ENCODE assay signal across 1 cellular context in genomic region chr7:22082886-22083710, GRCh38.
TF ChIP-seq lines count a peak whose summit lies in the region.

No MANE protein-coding gene starts in this region.

TF ChIP-seq in K562, 482 proteins besides CTCF, POLR2A, EP300 and RAD21 (continued from another document and continues in another):
- TF ChIP-seq REST (CRISPR knock-in tag; IDR thresholded peaks at IDR 0.05; ENCODE audit: low read depth) (0 out of 2 replicates have a peak, but pooled peaks have one; percentile 24), CTBP1 (IDR thresholded peaks at IDR 0.05; ENCODE audit: borderline replicate concordance) (peak; percentile 61; the same call in 1 of the 2 replicates), DEAF1 (CRISPR knock-in tag; IDR thresholded peaks at IDR 0.05) (peak; percentile 48; the same call in 1 of the 2 replicates), NONO (IDR thresholded peaks at IDR 0.05; ENCODE audit: low read depth in 2 of 2, low read length in 1 of 2) (0 out of 4 replicates have a peak, but pooled peaks of 1 of the 2 experiments have one; percentile 46), PHF8 (IDR thresholded peaks at IDR 0.05; ENCODE audit: borderline replicate concordance, low read length) (peak; percentile 37; the same call in 1 of the 2 replicates), ZBTB17 (CRISPR knock-in tag; IDR thresholded peaks at IDR 0.05) (0 out of 2 replicates have a peak, but pooled peaks have one; percentile 45), FIP1L1 (IDR thresholded peaks at IDR 0.05; ENCODE audit: low read depth, low read length, poor library complexity, severe bottlenecking) (peak; percentile 34), MAZ (CRISPR knock-in tag; conservative IDR thresholded peaks at IDR 0.05 in 1 of 2, IDR thresholded peaks at IDR 0.05 in 1 of 2) (peak; percentile 93 to 97), RBBP5 (IDR thresholded peaks at IDR 0.05; ENCODE audit: borderline replicate concordance, insufficient read depth, low read length, poor library complexity, severe bottlenecking) (peak; percentile 39), CCNT2 (IDR thresholded peaks at IDR 0.05; ENCODE audit: borderline replicate concordance, extremely low read depth, insufficient read length, low read depth, low read length) (peak; percentile 35), OTX1 (CRISPR knock-in tag; IDR thresholded peaks at IDR 0.05) (no peak), RBFOX2 (IDR thresholded peaks at IDR 0.05; ENCODE audit: low read depth, low read length) (peak; percentile 24; the same call in 1 of the 2 replicates), ZNF766 (CRISPR knock-in tag; conservative IDR thresholded peaks at IDR 0.05) (0 out of 2 replicates have a peak, but pooled peaks have one; percentile 65), ESRRA (IDR thresholded peaks at IDR 0.05; ENCODE audit: borderline replicate concordance, low read depth) (peak; percentile 35; the same call in 1 of the 2 replicates), TAF7 (tag; IDR thresholded peaks at IDR 0.05) (0 out of 2 replicates have a peak, but pooled peaks have one; percentile 24), STAG1 (CRISPR knock-in tag; IDR thresholded peaks at IDR 0.05; ENCODE audit: borderline replicate concordance) (peak; percentile 93), CREM (IDR thresholded peaks at IDR 0.05; ENCODE audit: low read depth) (0 out of 2 replicates have a peak, but pooled peaks have one; percentile 23), ATF1 (CRISPR knock-in tag; IDR thresholded peaks at IDR 0.05) (no peak), ATF1 (tag; IDR thresholded peaks at IDR 0.05) (peak; percentile 45; the same call in 1 of the 2 replicates), RB1 (IDR thresholded peaks at IDR 0.05; ENCODE audit: low read depth) (peak; percentile 86), SMAD4 (CRISPR knock-in tag; conservative IDR thresholded peaks at IDR 0.05) (peak; percentile 74), SMC3 (conservative IDR thresholded peaks at IDR 0.05; ENCODE audit: insufficient read depth, low read depth, low read length) (peak; percentile 57), ZNF224 (CRISPR knock-in tag; IDR thresholded peaks at IDR 0.05) (no peak), RBM22 (IDR thresholded peaks at IDR 0.05; ENCODE audit: low read depth, low read length, poor library complexity, severe bottlenecking) (no peak), POLR3A (IDR thresholded peaks at IDR 0.05; ENCODE audit: borderline replicate concordance, extremely low read depth, insufficient read depth, insufficient read length) (no peak), JUND (IDR thresholded peaks at IDR 0.05; ENCODE audit: borderline replicate concordance, low read depth, low read length) (peak; percentile 15; the same call in 1 of the 2 replicates), JUND (tag; IDR thresholded peaks at IDR 0.05; ENCODE audit: borderline replicate concordance, low read depth, low read length) (no peak), ZNF764 (CRISPR knock-in tag; IDR thresholded peaks at IDR 0.05; ENCODE audit: low read depth) (peak; percentile 98), NRF1 (conservative IDR thresholded peaks at IDR 0.05 in 1 of 2, IDR thresholded peaks at IDR 0.05 in 1 of 2) (peak; percentile 10 to 29; a peak in 1 of 4 replicates), ZNF507 (tag; conservative IDR thresholded peaks at IDR 0.05) (no peak), KDM5B (IDR thresholded peaks at IDR 0.05; ENCODE audit: insufficient replicate concordance, low read depth, low read length) (peak; percentile 44), EHMT2 (IDR thresholded peaks at IDR 0.05) (no peak), MED1 (CRISPR knock-in tag; IDR thresholded peaks at IDR 0.05; ENCODE audit: borderline replicate concordance) (no peak), YY1 (IDR thresholded peaks at IDR 0.05; ENCODE audit: borderline replicate concordance in 1 of 3, control insufficient read depth in 1 of 3, extremely low read depth in 1 of 3, insufficient read depth in 3 of 3, insufficient read length in 1 of 3, insufficient replicate concordance in 2 of 3, low read depth in 1 of 3, low read length in 2 of 3) (peak in 1 of 3 experiments; percentile 30), ZBTB7A (IDR thresholded peaks at IDR 0.05; ENCODE audit: borderline replicate concordance, control insufficient read depth, low read depth, low read length) (peak; percentile 75; the same call in 1 of the 2 replicates), BHLHE40 (IDR thresholded peaks at IDR 0.05; ENCODE audit: low read length) (peak; percentile 72), ATF7 (IDR thresholded peaks at IDR 0.05) (peak; percentile 49; the same call in 1 of the 2 replicates), NR2C2 (CRISPR knock-in tag; IDR thresholded peaks at IDR 0.05) (no peak), NR2C2 (tag; IDR thresholded peaks at IDR 0.05) (0 out of 2 replicates have a peak, but pooled peaks have one; percentile 12)
- TF ChIP-seq, protein P1, sequence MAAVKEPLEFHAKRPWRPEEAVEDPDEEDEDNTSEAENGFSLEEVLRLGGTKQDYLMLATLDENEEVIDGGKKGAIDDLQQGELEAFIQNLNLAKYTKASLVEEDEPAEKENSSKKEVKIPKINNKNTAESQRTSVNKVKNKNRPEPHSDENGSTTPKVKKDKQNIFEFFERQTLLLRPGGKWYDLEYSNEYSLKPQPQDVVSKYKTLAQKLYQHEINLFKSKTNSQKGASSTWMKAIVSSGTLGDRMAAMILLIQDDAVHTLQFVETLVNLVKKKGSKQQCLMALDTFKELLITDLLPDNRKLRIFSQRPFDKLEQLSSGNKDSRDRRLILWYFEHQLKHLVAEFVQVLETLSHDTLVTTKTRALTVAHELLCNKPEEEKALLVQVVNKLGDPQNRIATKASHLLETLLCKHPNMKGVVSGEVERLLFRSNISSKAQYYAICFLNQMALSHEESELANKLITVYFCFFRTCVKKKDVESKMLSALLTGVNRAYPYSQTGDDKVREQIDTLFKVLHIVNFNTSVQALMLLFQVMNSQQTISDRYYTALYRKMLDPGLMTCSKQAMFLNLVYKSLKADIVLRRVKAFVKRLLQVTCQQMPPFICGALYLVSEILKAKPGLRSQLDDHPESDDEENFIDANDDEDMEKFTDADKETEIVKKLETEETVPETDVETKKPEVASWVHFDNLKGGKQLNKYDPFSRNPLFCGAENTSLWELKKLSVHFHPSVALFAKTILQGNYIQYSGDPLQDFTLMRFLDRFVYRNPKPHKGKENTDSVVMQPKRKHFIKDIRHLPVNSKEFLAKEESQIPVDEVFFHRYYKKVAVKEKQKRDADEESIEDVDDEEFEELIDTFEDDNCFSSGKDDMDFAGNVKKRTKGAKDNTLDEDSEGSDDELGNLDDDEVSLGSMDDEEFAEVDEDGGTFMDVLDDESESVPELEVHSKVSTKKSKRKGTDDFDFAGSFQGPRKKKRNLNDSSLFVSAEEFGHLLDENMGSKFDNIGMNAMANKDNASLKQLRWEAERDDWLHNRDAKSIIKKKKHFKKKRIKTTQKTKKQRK (IDR thresholded peaks at IDR 0.05; ENCODE audit: borderline replicate concordance, low read depth, low read length): no peak
- TF ChIP-seq, protein P2, sequence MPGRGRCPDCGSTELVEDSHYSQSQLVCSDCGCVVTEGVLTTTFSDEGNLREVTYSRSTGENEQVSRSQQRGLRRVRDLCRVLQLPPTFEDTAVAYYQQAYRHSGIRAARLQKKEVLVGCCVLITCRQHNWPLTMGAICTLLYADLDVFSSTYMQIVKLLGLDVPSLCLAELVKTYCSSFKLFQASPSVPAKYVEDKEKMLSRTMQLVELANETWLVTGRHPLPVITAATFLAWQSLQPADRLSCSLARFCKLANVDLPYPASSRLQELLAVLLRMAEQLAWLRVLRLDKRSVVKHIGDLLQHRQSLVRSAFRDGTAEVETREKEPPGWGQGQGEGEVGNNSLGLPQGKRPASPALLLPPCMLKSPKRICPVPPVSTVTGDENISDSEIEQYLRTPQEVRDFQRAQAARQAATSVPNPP (IDR thresholded peaks at IDR 0.05; ENCODE audit: borderline replicate concordance, insufficient read depth, insufficient read length): no peak
- TF ChIP-seq, protein P3, sequence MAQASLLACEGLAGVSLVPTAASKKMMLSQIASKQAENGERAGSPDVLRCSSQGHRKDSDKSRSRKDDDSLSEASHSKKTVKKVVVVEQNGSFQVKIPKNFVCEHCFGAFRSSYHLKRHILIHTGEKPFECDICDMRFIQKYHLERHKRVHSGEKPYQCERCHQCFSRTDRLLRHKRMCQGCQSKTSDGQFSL (CRISPR knock-in tag; IDR thresholded peaks at IDR 0.05): peak; percentile 81
- TF ChIP-seq, protein P3 (tag; IDR thresholded peaks at IDR 0.05): no peak
- TF ChIP-seq, protein P4, sequence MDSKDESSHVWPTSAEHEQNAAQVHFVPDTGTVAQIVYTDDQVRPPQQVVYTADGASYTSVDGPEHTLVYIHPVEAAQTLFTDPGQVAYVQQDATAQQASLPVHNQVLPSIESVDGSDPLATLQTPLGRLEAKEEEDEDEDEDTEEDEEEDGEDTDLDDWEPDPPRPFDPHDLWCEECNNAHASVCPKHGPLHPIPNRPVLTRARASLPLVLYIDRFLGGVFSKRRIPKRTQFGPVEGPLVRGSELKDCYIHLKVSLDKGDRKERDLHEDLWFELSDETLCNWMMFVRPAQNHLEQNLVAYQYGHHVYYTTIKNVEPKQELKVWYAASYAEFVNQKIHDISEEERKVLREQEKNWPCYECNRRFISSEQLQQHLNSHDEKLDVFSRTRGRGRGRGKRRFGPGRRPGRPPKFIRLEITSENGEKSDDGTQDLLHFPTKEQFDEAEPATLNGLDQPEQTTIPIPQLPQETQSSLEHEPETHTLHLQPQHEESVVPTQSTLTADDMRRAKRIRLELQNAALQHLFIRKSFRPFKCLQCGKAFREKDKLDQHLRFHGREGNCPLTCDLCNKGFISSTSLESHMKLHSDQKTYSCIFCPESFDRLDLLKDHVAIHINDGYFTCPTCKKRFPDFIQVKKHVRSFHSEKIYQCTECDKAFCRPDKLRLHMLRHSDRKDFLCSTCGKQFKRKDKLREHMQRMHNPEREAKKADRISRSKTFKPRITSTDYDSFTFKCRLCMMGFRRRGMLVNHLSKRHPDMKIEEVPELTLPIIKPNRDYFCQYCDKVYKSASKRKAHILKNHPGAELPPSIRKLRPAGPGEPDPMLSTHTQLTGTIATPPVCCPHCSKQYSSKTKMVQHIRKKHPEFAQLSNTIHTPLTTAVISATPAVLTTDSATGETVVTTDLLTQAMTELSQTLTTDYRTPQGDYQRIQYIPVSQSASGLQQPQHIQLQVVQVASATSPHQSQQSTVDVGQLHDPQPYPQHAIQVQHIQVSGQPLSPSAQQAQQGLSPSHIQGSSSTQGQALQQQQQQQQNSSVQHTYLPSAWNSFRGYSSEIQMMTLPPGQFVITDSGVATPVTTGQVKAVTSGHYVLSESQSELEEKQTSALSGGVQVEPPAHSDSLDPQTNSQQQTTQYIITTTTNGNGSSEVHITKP (IDR thresholded peaks at IDR 0.05; ENCODE audit: partially characterized antibody): peak; percentile 85
- TF ChIP-seq, protein P5, sequence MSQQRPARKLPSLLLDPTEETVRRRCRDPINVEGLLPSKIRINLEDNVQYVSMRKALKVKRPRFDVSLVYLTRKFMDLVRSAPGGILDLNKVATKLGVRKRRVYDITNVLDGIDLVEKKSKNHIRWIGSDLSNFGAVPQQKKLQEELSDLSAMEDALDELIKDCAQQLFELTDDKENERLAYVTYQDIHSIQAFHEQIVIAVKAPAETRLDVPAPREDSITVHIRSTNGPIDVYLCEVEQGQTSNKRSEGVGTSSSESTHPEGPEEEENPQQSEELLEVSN (IDR thresholded peaks at IDR 0.05; ENCODE audit: borderline replicate concordance in 1 of 2, extremely low read depth in 1 of 2, insufficient read depth in 1 of 2, insufficient read length in 1 of 2, low read depth in 1 of 2, low read length in 1 of 2, poor library complexity in 1 of 2, severe bottlenecking in 1 of 2): peak in 1 of 2 experiments; percentile 14
- TF ChIP-seq, protein P6, sequence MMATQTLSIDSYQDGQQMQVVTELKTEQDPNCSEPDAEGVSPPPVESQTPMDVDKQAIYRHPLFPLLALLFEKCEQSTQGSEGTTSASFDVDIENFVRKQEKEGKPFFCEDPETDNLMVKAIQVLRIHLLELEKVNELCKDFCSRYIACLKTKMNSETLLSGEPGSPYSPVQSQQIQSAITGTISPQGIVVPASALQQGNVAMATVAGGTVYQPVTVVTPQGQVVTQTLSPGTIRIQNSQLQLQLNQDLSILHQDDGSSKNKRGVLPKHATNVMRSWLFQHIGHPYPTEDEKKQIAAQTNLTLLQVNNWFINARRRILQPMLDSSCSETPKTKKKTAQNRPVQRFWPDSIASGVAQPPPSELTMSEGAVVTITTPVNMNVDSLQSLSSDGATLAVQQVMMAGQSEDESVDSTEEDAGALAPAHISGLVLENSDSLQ (IDR thresholded peaks at IDR 0.05): no peak
- TF ChIP-seq, protein P7, sequence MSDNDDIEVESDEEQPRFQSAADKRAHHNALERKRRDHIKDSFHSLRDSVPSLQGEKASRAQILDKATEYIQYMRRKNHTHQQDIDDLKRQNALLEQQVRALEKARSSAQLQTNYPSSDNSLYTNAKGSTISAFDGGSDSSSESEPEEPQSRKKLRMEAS (CRISPR knock-in tag; IDR thresholded peaks at IDR 0.05): peak; percentile 73
